Comparison of ENCODE assay signal across 8 cellular contexts in genomic region chr14:50560929-50561280, GRCh38. TPM values are rescaled to one million over a fixed set of nuclear protein-coding genes. Genes with fewer than 3 reads are reported as not detected.
DNase-seq lines count a peak whose midpoint lies in the region; ATAC-seq and TF ChIP-seq lines count a peak whose summit lies in the region.

No MANE protein-coding gene starts in this region.

- peaks cover 13% of the 10 kb centered on the region for H3K4me1 Mint-ChIP-seq in dendritic cell treated with granulocyte-macrophage colony-stimulating factor and Interleukin-4, amounts not matched to agents 40 ng/mL and 50 ng/mL, for 4 days (ENCODE audit: low read depth)

- H3K4me3 Mint-ChIP-seq in dendritic cell treated with granulocyte-macrophage colony-stimulating factor and Interleukin-4, amounts not matched to agents 40 ng/mL and 50 ng/mL, for 4 days: peak overlapping the region; percentile 88

- TF ChIP-seq CTCF in left lung (IDR thresholded peaks at IDR 0.05): no peak

- peak; percentile 65 for DNase-seq in NCI-H1436 (lab: John Stamatoyannopoulos, UW)
- no peak for DNase-seq in NCI-H1436 treated with DMSO at 0.1 percent for 48 hours (lab: John Stamatoyannopoulos, UW)
- DNase-seq in NCI-H2107 treated with DMSO at 0.1 percent for 48 hours (lab: John Stamatoyannopoulos, UW; ENCODE audit: unreplicated experiment): peak; percentile 64
- peak; percentile 70 for DNase-seq in activated CD4-positive, alpha-beta T cell treated with anti-CD3 and anti-CD28 coated beads for 48 hours
- peak; percentile 90 to 94 for DNase-seq in left lung
- peak; percentile 54 for DNase-seq in stimulated activated CD4-positive, alpha-beta T cell treated with anti-CD3 and anti-CD28 coated beads, Interleukin-1b, Interleukin-23, amount 100 ng/mL, for 48 hours

- H3K36me3 ChIP-seq in left lung: no peaks in the 10 kb centered on the region

- intact Hi-C loops in dendritic cell treated with granulocyte-macrophage colony-stimulating factor and Interleukin-4, amounts not matched to agents 40 ng/mL and 50 ng/mL, for 4 days (cut with micrococcal nuclease): no loop called here
- intact Hi-C loops in left lung (cut with DNase I): no loop called here

- H3K4me3 ChIP-seq in left lung: peak overlapping the region; percentile 75 to 79

- peaks cover 20% of the 10 kb centered on the region for H3K27me3 Mint-ChIP-seq in dendritic cell treated with granulocyte-macrophage colony-stimulating factor and Interleukin-4, amounts not matched to agents 40 ng/mL and 50 ng/mL, for 4 days

- H3K9me3 Mint-ChIP-seq in dendritic cell treated with granulocyte-macrophage colony-stimulating factor and Interleukin-4, amounts not matched to agents 40 ng/mL and 50 ng/mL, for 4 days: no peaks in the 10 kb centered on the region

- H3K27me3 ChIP-seq in left lung: peaks cover 0 to 18% of the 10 kb centered on the region in 2 donors

- peaks cover 7 to 20% of the 10 kb centered on the region in 2 donors for H3K4me1 ChIP-seq in left lung

- H3K9me3 ChIP-seq in left lung: no peaks in the 10 kb centered on the region

- H3K27ac ChIP-seq in left lung: peak overlapping the region; percentile 86 to 96

- H3K36me3 Mint-ChIP-seq in dendritic cell treated with granulocyte-macrophage colony-stimulating factor and Interleukin-4, amounts not matched to agents 40 ng/mL and 50 ng/mL, for 4 days (ENCODE audit: low read depth): peaks cover 5% of the 10 kb centered on the region

- peak overlapping the region; percentile 80 for H3K27ac Mint-ChIP-seq in dendritic cell treated with granulocyte-macrophage colony-stimulating factor and Interleukin-4, amounts not matched to agents 40 ng/mL and 50 ng/mL, for 4 days

- ATAC-seq in left lung (peak; percentile 93), HG03460 (IDR thresholded peaks at IDR 0.05; ENCODE audit: unreplicated experiment) (no peak)

RNA-seq across cellular contexts. Expression of gene ATL1, which starts 1.0 kb away (rescaled TPM):
- 1 to 10 TPM; 5.4 to 7.4 TPM for total RNA-seq in left lung

RNA-seq across cellular contexts. Expression of gene MAP4K5, which starts 28.5 kb away (rescaled TPM):
- 10 to 100 TPM; 46.4 to 47.9 TPM for total RNA-seq in left lung
